26 cellular contexts compared by ENCODE assay signal in the genomic region with DNA sequence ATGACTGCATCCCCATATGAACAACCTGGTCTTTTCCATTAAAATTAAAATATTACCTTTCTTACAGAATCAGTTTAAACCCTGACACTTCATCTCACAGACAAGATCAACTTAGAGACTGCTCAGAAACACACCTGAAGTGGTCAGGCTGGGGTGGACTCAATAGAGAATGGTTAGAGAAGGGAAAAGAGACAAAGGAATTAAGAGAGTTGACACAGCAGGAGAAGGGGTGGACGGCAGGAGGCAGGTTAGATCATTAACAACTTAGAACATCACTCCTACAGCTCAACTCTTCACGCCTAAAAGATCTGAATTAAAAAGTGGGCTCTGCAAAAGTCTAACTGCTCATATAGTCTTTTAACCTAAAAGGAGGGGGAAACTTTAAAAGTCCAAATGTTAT.
"Had no signal": no experiment of that assay in that cellular context is flagged by ENCODE, and none has a peak within 500 bp of the region (broad histone marks: within the 10 kb centered on the region; RNA-seq: fewer than 3 reads in every experiment).

No MANE protein-coding gene starts in this region.

- H3K27ac ChIP-seq: brain microvascular endothelial cell, coronary artery, dorsolateral prefrontal cortex, esophagus muscularis mucosa, foreskin keratinocyte, gastrocnemius medialis had no signal

- H3K27me3 ChIP-seq: brain microvascular endothelial cell, esophagus muscularis mucosa, gastrocnemius medialis had no signal

- H3K27me3 Mint-ChIP-seq: activated CD4-positive, alpha-beta memory T cell treated with anti-CD3 and anti-CD28 coated beads, Interleukin-2, amount 10 ng/mL, durations not matched to agents 7 days and 5 days; activated CD4-positive, alpha-beta T cell treated with anti-CD3 and anti-CD28 coated beads, Interleukin-2, amount 10 ng/mL, durations not matched to agents 7 days and 5 days; central memory CD8-positive, alpha-beta T cell; dendritic cell treated with granulocyte-macrophage colony-stimulating factor and Interleukin-4, amounts not matched to agents 40 ng/mL and 50 ng/mL, for 4 days had no signal

- H3K4me3 Mint-ChIP-seq: activated CD4-positive, alpha-beta memory T cell treated with anti-CD3 and anti-CD28 coated beads, Interleukin-2, amount 10 ng/mL, durations not matched to agents 7 days and 5 days; activated CD4-positive, alpha-beta T cell treated with anti-CD3 and anti-CD28 coated beads, Interleukin-2, amount 10 ng/mL, durations not matched to agents 7 days and 5 days; activated naive CD8-positive, alpha-beta T cell; activated T-cell treated with anti-CD3 and anti-CD28 coated beads, Interleukin-2, amount 50 U/mL, for 4 hours; activated T-helper 17 cell treated with anti-CD3 and anti-CD28 coated beads, Interleukin-2, amount 50 U/mL, for 72 hours; central memory CD8-positive, alpha-beta T cell; dendritic cell treated with granulocyte-macrophage colony-stimulating factor and Interleukin-4, amounts not matched to agents 40 ng/mL and 50 ng/mL, for 4 days had no signal

- H3K4me1 ChIP-seq: foreskin keratinocyte, gastrocnemius medialis had no signal

- H3K4me3 ChIP-seq: coronary artery, dorsolateral prefrontal cortex, esophagus muscularis mucosa, gastrocnemius medialis had no signal

- H3K9me3 Mint-ChIP-seq: activated CD4-positive, alpha-beta memory T cell treated with anti-CD3 and anti-CD28 coated beads, Interleukin-2, amount 10 ng/mL, durations not matched to agents 7 days and 5 days; activated CD4-positive, alpha-beta T cell treated with anti-CD3 and anti-CD28 coated beads, Interleukin-2, amount 10 ng/mL, durations not matched to agents 7 days and 5 days; activated T-cell treated with anti-CD3 and anti-CD28 coated beads, Interleukin-2, amount 50 U/mL, for 4 hours; activated T-helper 17 cell treated with anti-CD3 and anti-CD28 coated beads, Interleukin-2, amount 50 U/mL, for 72 hours; central memory CD8-positive, alpha-beta T cell; dendritic cell treated with granulocyte-macrophage colony-stimulating factor and Interleukin-4, amounts not matched to agents 40 ng/mL and 50 ng/mL, for 4 days had no signal

- H3K4me1 Mint-ChIP-seq: activated CD4-positive, alpha-beta memory T cell treated with anti-CD3 and anti-CD28 coated beads, Interleukin-2, amount 10 ng/mL, durations not matched to agents 7 days and 5 days; activated CD4-positive, alpha-beta T cell treated with anti-CD3 and anti-CD28 coated beads, Interleukin-2, amount 10 ng/mL, durations not matched to agents 7 days and 5 days; activated T-helper 17 cell treated with anti-CD3 and anti-CD28 coated beads, Interleukin-2, amount 50 U/mL, for 72 hours; central memory CD8-positive, alpha-beta T cell had no signal

- DNase-seq: activated CD4-positive, alpha-beta memory T cell treated with anti-CD3 and anti-CD28 coated beads, Interleukin-2, amount 10 ng/mL, durations not matched to agents 7 days and 5 days; activated CD4-positive, alpha-beta T cell treated with anti-CD3 and anti-CD28 coated beads for 1 hour; activated CD4-positive, alpha-beta T cell treated with anti-CD3 and anti-CD28 coated beads for 4 hours; activated CD4-positive, alpha-beta T cell treated with anti-CD3 and anti-CD28 coated beads, Interleukin-2, amount 10 ng/mL, durations not matched to agents 7 days and 5 days; activated CD4-positive, alpha-beta T cell treated with anti-CD3 and anti-CD28 coated beads, Interleukin-2, amount 50 U/mL, for 4 hours; activated effector memory CD4-positive, alpha-beta T cell treated with Interleukin-2 at 50 U/mL for 16 hours; activated gamma-delta T cell treated with Interleukin-2 at 50 U/mL for 16 hours; activated naive CD4-positive, alpha-beta T cell treated with anti-CD3 and anti-CD28 coated beads, Interleukin-2, amount 50 U/mL, for 16 hours; activated naive CD4-positive, alpha-beta T cell treated with Interleukin-2 at 50 U/mL for 16 hours; activated T-cell treated with anti-CD3 and anti-CD28 coated beads, Interleukin-2, amount 50 U/mL, for 4 hours; amniotic stem cell; anterior cingulate cortex; brain microvascular endothelial cell; dorsolateral prefrontal cortex; effector memory CD4-positive, alpha-beta T cell; erythroblast; foreskin keratinocyte; gastrocnemius medialis; glutamatergic neuron; T-helper 2 cell had no signal

- H3K9me3 ChIP-seq: esophagus muscularis mucosa, gastrocnemius medialis had no signal

- H3K36me3 Mint-ChIP-seq: activated naive CD8-positive, alpha-beta T cell had no signal

- ATAC-seq: activated T-cell treated with anti-CD3 and anti-CD28 coated beads, Interleukin-2, amount 50 U/mL, for 4 hours; activated T-helper 17 cell treated with anti-CD3 and anti-CD28 coated beads, Interleukin-2, amount 50 U/mL, for 72 hours; foreskin keratinocyte; gastrocnemius medialis had no signal

- H3K27ac Mint-ChIP-seq: activated CD4-positive, alpha-beta memory T cell treated with anti-CD3 and anti-CD28 coated beads, Interleukin-2, amount 10 ng/mL, durations not matched to agents 7 days and 5 days; activated CD4-positive, alpha-beta T cell treated with anti-CD3 and anti-CD28 coated beads, Interleukin-2, amount 10 ng/mL, durations not matched to agents 7 days and 5 days; activated naive CD8-positive, alpha-beta T cell; activated T-helper 17 cell treated with anti-CD3 and anti-CD28 coated beads, Interleukin-2, amount 50 U/mL, for 72 hours; dendritic cell treated with granulocyte-macrophage colony-stimulating factor and Interleukin-4, amounts not matched to agents 40 ng/mL and 50 ng/mL, for 4 days had no signal

- H3K36me3 ChIP-seq: brain microvascular endothelial cell, esophagus muscularis mucosa, gastrocnemius medialis had no signal
